Comparison of ENCODE assay signal across 2 cellular contexts in the genomic region with DNA sequence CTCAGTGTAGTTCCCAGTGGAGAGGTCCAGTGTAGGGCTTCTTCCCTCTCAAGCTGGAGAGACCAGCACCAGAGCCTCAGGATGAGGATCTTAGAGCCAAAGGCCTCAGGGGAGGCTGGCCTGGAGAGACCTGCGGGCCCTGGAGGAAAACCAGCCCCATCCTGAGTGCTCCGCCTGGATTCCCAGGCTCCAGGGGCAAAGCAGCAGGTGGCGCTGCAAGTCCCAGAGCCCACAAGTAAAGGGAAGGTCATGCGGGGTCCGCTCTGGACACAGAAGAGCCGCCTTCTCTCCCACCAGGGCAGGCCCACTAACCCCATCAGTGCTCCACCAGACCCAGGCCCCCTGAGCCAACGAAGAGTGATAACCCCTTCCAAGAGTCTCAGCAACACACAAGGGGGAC.
TF ChIP-seq lines count a peak whose summit lies in the region.

No MANE protein-coding gene starts in this region.

TF ChIP-seq in IMR-90, 13 proteins besides CTCF, POLR2A, EP300 and RAD21:
- no peak for TF ChIP-seq CHD1 (IDR thresholded peaks at IDR 0.05; ENCODE audit: low read depth, low read length)
- no peak for TF ChIP-seq MXI1 (IDR thresholded peaks at IDR 0.05; ENCODE audit: borderline replicate concordance, low read depth, low read length)
- no peak for TF ChIP-seq SMC3 (IDR thresholded peaks at IDR 0.05; ENCODE audit: low read depth, low read length)
- TF ChIP-seq CEBPB (IDR thresholded peaks at IDR 0.05; ENCODE audit: low read depth, low read length): no peak
- TF ChIP-seq, protein P1, sequence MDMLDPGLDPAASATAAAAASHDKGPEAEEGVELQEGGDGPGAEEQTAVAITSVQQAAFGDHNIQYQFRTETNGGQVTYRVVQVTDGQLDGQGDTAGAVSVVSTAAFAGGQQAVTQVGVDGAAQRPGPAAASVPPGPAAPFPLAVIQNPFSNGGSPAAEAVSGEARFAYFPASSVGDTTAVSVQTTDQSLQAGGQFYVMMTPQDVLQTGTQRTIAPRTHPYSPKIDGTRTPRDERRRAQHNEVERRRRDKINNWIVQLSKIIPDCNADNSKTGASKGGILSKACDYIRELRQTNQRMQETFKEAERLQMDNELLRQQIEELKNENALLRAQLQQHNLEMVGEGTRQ (IDR thresholded peaks at IDR 0.05; ENCODE audit: low read depth, low read length): no peak
- TF ChIP-seq FOS (IDR thresholded peaks at IDR 0.05; ENCODE audit: low read depth, low read length): no peak
- TF ChIP-seq MAZ (IDR thresholded peaks at IDR 0.05; ENCODE audit: borderline replicate concordance, low read depth, low read length): no peak
- TF ChIP-seq, protein P2, sequence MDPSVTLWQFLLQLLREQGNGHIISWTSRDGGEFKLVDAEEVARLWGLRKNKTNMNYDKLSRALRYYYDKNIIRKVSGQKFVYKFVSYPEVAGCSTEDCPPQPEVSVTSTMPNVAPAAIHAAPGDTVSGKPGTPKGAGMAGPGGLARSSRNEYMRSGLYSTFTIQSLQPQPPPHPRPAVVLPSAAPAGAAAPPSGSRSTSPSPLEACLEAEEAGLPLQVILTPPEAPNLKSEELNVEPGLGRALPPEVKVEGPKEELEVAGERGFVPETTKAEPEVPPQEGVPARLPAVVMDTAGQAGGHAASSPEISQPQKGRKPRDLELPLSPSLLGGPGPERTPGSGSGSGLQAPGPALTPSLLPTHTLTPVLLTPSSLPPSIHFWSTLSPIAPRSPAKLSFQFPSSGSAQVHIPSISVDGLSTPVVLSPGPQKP (IDR thresholded peaks at IDR 0.05; ENCODE audit: borderline replicate concordance, low read depth, low read length): no peak
- no peak for TF ChIP-seq RFX5 (IDR thresholded peaks at IDR 0.05; ENCODE audit: low read depth, low read length)
- TF ChIP-seq MAFK (IDR thresholded peaks at IDR 0.05; ENCODE audit: low read depth, low read length): no peak
- TF ChIP-seq BHLHE40 (IDR thresholded peaks at IDR 0.05; ENCODE audit: low read depth, low read length): no peak
- no peak for TF ChIP-seq RCOR1 (IDR thresholded peaks at IDR 0.05; ENCODE audit: insufficient replicate concordance, low read length)
- no peak for TF ChIP-seq NFE2L2 (IDR thresholded peaks at IDR 0.05; ENCODE audit: low read depth, low read length)

TF ChIP-seq in GM12878, 131 proteins besides CTCF, POLR2A, EP300 and RAD21:
- TF ChIP-seq SMC3 (IDR thresholded peaks at IDR 0.05; ENCODE audit: borderline replicate concordance, low read length): peak; percentile 2; the same call in 1 of the 2 replicates
- TF ChIP-seq CREM (IDR thresholded peaks at IDR 0.05; ENCODE audit: low read depth): no peak
